Comparison of ENCODE assay signal across 9 cellular contexts in genomic region chr5:90131734-90132133, GRCh38.
DNase-seq lines count a peak whose midpoint lies in the region; ATAC-seq and TF ChIP-seq lines count a peak whose summit lies in the region.
"Had no signal": no experiment of that assay in that cellular context is flagged by ENCODE, and none has a peak within 500 bp of the region (broad histone marks: within the 10 kb centered on the region; RNA-seq: fewer than 3 reads in every experiment).

No MANE protein-coding gene starts in this region.

- intact Hi-C loops in breast epithelium (cut with DNase I; ENCODE audit: low total_unique reads), result no loop called here

- H3K27me3 ChIP-seq in suprapubic skin, result no peaks in the 10 kb centered on the region
- no peaks in the 10 kb centered on the region for H3K27me3 ChIP-seq in breast epithelium

- peaks cover 10% of the 10 kb centered on the region for H3K4me1 Mint-ChIP-seq in memory B cell

- ATAC-seq in GM18508 (IDR thresholded peaks at IDR 0.05; ENCODE audit: insufficient read depth, unreplicated experiment) (peak; percentile 49), GM21619 (IDR thresholded peaks at IDR 0.05; ENCODE audit: unreplicated experiment) (peak; percentile 80), HG03565 (IDR thresholded peaks at IDR 0.05; ENCODE audit: unreplicated experiment) (peak; percentile 69), memory B cell (ENCODE audit: low read depth) (peak; percentile 76)

- TF ChIP-seq POLR2A in suprapubic skin (IDR thresholded peaks at IDR 0.05) (no peak), breast epithelium (IDR thresholded peaks at IDR 0.05) (no peak)

- H3K4me1 ChIP-seq in suprapubic skin, result no peaks in the 10 kb centered on the region
- no peaks in the 10 kb centered on the region for H3K4me1 ChIP-seq in breast epithelium

- no peak overlapping the region for H3K4me3 Mint-ChIP-seq in memory B cell

- H3K9me3 ChIP-seq in suprapubic skin (no peaks in the 10 kb centered on the region), breast epithelium (no peaks in the 10 kb centered on the region)

- no peak for TF ChIP-seq EP300 in suprapubic skin (IDR thresholded peaks at IDR 0.05)

- no peaks in the 10 kb centered on the region for H3K36me3 ChIP-seq in suprapubic skin
- no peaks in the 10 kb centered on the region for H3K36me3 ChIP-seq in breast epithelium

- H3K4me3 ChIP-seq in suprapubic skin (no peak overlapping the region), breast epithelium (no peak overlapping the region)

- H3K9me3 Mint-ChIP-seq in memory B cell, result no peaks in the 10 kb centered on the region

- no peak for TF ChIP-seq CTCF in suprapubic skin (IDR thresholded peaks at IDR 0.05)
- no peak for TF ChIP-seq CTCF in breast epithelium (IDR thresholded peaks at IDR 0.05)

- H3K27me3 Mint-ChIP-seq in memory B cell, result no peaks in the 10 kb centered on the region

- H3K27ac ChIP-seq in suprapubic skin (no peak overlapping the region), breast epithelium (no peak overlapping the region)

- H3K27ac Mint-ChIP-seq in memory B cell, result peak overlapping the region; percentile 83

- WGBS in suprapubic skin, result 47% methylated on average over 1 of the region's 1 CpG

- DNase-seq in memory B cell (ENCODE audit: low spot score in 2 of 2) (no peak), GM03348 (ENCODE audit: low spot score) (no peak), suprapubic skin (ENCODE audit: low spot score in 2 of 2) (no peak), activated gamma-delta T cell treated with Interleukin-2 at 50 U/mL for 16 hours (no peak), breast epithelium (ENCODE audit: low spot score in 2 of 2) (no peak)
- DNase-seq: DMS153 had no signal

- no peaks in the 10 kb centered on the region for H3K36me3 Mint-ChIP-seq in memory B cell
